10 cellular contexts compared by ENCODE assay signal in genomic region chr9:37035472-37036236, GRCh38. TPM values are rescaled to one million over a fixed set of nuclear protein-coding genes. Genes with fewer than 3 reads are reported as not detected.
A peak's percentile ranks its signal among the peaks of the same experiment; 100 is the strongest.
DNase-seq lines count a peak whose midpoint lies in the region; ATAC-seq, FAIRE-seq and TF ChIP-seq lines count a peak whose summit lies in the region.
"Had no signal": no experiment of that assay in that cellular context is flagged by ENCODE, and none has a peak within 500 bp of the region (broad histone marks: within the 10 kb centered on the region; RNA-seq: fewer than 3 reads in every experiment).

No MANE protein-coding gene starts in this region.

- H3K27ac Mint-ChIP-seq in WTC11, result no peak overlapping the region
- H3K27ac Mint-ChIP-seq in immature natural killer cell, result peak overlapping the region in 1 of 6 donors; percentile 24

- POLR2A ChIA-PET in WTC11 (lab: Charles Lee), result no interaction called here

- H3K4me3 Mint-ChIP-seq in WTC11 (peak overlapping the region; percentile 74), immature natural killer cell (peak overlapping the region; percentile 79 to 97 (median 90))

- H3K27me3 Mint-ChIP-seq in WTC11 (ENCODE audit: low read depth), result peaks cover 99% of the 10 kb centered on the region
- peaks cover 25 to 61% (median 56%) of the 10 kb centered on the region in 3 donors for H3K27me3 Mint-ChIP-seq in immature natural killer cell (ENCODE audit: low read depth in 3 of 3)

- CTCF ChIA-PET in WTC11 (lab: Charles Lee), result interaction anchor here (0.8 to 4.6 kb wide), 6 partner anchors 11 to 375 kb away, joined by 3 to 15 read pairs (median 6); partner anchors contain the start of gene ZCCHC7

- DNase-seq in BE2C (no peak), GM12892 (ENCODE audit: insufficient read length) (peak; percentile 32), WTC11 (ENCODE audit: low spot score) (peak; percentile 57), immature natural killer cell (no peak), SHP77 (lab: John Stamatoyannopoulos, UW) (no peak), kidney tubule cell (ENCODE audit: low spot score) (no peak)
- DNase-seq: thyroid gland had no signal

- H3K36me3 Mint-ChIP-seq in WTC11 (no peaks in the 10 kb centered on the region), immature natural killer cell (peaks cover 0 to 4% (median 0%) of the 10 kb centered on the region in 3 donors)

- H3K4me3 ChIP-seq in BE2C (ENCODE audit: low read depth, low read length), result peak overlapping the region; percentile 59

- H3K4me1 ChIP-seq in BE2C, result no peaks in the 10 kb centered on the region

- no peak for TF ChIP-seq POLR2A in GM12892 (IDR thresholded peaks at IDR 0.05; ENCODE audit: low read depth, low read length)

- TF ChIP-seq CTCF in BE2C (IDR thresholded peaks at IDR 0.05; ENCODE audit: low read depth, low read length), result no peak
- TF ChIP-seq CTCF in WTC11 (IDR thresholded peaks at IDR 0.05), result no peak

- no peaks in the 10 kb centered on the region for H3K36me3 ChIP-seq in BE2C
- H3K36me3 ChIP-seq: thyroid gland had no signal

- H3K9me3 Mint-ChIP-seq in WTC11 (no peaks in the 10 kb centered on the region), immature natural killer cell (peaks cover 0 to 8% (median 0%) of the 10 kb centered on the region in 6 donors)

- no peaks in the 10 kb centered on the region for H3K9me3 ChIP-seq in BE2C
- H3K9me3 ChIP-seq: thyroid gland had no signal

- H3K4me1 Mint-ChIP-seq in WTC11, result peaks cover 50% of the 10 kb centered on the region
- peaks cover 40 to 51% of the 10 kb centered on the region in 2 donors for H3K4me1 Mint-ChIP-seq in immature natural killer cell

- ATAC-seq in WTC11, result peak; percentile 1; the same call in 1 of the 2 replicates
- no peak for ATAC-seq in GM19324 (IDR thresholded peaks at IDR 0.05; ENCODE audit: low FRiP score, unreplicated experiment)
- ATAC-seq in HG02642 (IDR thresholded peaks at IDR 0.05; ENCODE audit: poor library complexity, unreplicated experiment), result no peak

- H3K27me3 ChIP-seq in BE2C, result no peaks in the 10 kb centered on the region

- FAIRE-seq in GM12892 (lab: Jason Lieb, UNC), result peak; percentile 92

TF ChIP-seq in WTC11, 78 proteins besides CTCF, POLR2A, EP300 and RAD21:
- TF ChIP-seq, protein P1, sequence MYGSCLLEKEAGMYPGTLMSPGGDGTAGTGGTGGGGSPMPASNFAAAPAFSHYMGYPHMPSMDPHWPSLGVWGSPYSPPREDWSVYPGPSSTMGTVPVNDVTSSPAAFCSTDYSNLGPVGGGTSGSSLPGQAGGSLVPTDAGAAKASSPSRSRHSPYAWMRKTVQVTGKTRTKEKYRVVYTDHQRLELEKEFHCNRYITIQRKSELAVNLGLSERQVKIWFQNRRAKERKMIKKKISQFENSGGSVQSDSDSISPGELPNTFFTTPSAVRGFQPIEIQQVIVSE (CRISPR knock-in tag; IDR thresholded peaks at IDR 0.05; ENCODE audit: borderline replicate concordance), result no peak
- TF ChIP-seq FOXP1 (CRISPR knock-in tag; IDR thresholded peaks at IDR 0.05; ENCODE audit: borderline replicate concordance), result 0 out of 2 replicates have a peak, but pooled peaks have one; percentile 37
- TF ChIP-seq, protein P2, sequence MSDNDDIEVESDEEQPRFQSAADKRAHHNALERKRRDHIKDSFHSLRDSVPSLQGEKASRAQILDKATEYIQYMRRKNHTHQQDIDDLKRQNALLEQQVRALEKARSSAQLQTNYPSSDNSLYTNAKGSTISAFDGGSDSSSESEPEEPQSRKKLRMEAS (CRISPR knock-in tag; IDR thresholded peaks at IDR 0.05), result peak; percentile 22; the same call in 1 of the 2 replicates
- peak; percentile 81 for TF ChIP-seq ZNF423 (CRISPR knock-in tag; IDR thresholded peaks at IDR 0.05)
- TF ChIP-seq, protein P3, sequence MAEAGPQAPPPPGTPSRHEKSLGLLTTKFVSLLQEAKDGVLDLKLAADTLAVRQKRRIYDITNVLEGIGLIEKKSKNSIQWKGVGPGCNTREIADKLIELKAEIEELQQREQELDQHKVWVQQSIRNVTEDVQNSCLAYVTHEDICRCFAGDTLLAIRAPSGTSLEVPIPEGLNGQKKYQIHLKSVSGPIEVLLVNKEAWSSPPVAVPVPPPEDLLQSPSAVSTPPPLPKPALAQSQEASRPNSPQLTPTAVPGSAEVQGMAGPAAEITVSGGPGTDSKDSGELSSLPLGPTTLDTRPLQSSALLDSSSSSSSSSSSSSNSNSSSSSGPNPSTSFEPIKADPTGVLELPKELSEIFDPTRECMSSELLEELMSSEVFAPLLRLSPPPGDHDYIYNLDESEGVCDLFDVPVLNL (CRISPR knock-in tag; IDR thresholded peaks at IDR 0.05; ENCODE audit: borderline replicate concordance, low read depth), result no peak
- 0 out of 2 replicates have a peak, but pooled peaks have one; percentile 41 for TF ChIP-seq SP1 (CRISPR knock-in tag; conservative IDR thresholded peaks at IDR 0.05)
- no peak for TF ChIP-seq MLX (CRISPR knock-in tag; IDR thresholded peaks at IDR 0.05)

RNA-seq across cellular contexts. Expression of gene PAX5, which starts 1.6 kb away (rescaled TPM):
- polyA plus RNA-seq in BE2C (2012; ENCODE audit: insufficient read depth, insufficient read length, low read depth), result 13.1 TPM
- 33.5 TPM for polyA plus RNA-seq in GM12892 (2012; ENCODE audit: missing spikeins)
- total RNA-seq in WTC11 (2021), result 3.5 to 6.6 TPM (median 4.4 TPM) in 3 replicates
- polyA plus RNA-seq in immature natural killer cell, result under 1 TPM in 1 of 3 donors, not detected in 2; 0.03 TPM
- total RNA-seq: lung microvascular endothelial cell had no signal

Comparison
In these comparisons a context has a peak if more than half of its experiments do, and no peak if none do; other contexts are left out.
1. DNase-seq: peak in GM12892 (single experiment) and WTC11 (single experiment); none in BE2C (single experiment), immature natural killer cell (0 of 3), SHP77 (0 of 2) and kidney tubule cell (single experiment).